Comparison of ENCODE assay signal across 15 cellular contexts in genomic region chr16:56362706-56363105, GRCh38.
"Had no signal": no experiment of that assay in that cellular context is flagged by ENCODE, and none has a peak within 500 bp of the region (broad histone marks: within the 10 kb centered on the region; RNA-seq: fewer than 3 reads in every experiment).

No MANE protein-coding gene starts in this region.

- ATAC-seq: activated CD4-positive, alpha-beta T cell treated with anti-CD3 and anti-CD28 coated beads for 36 hours; body of pancreas had no signal

- H3K4me3 ChIP-seq: body of pancreas, lung, thyroid gland had no signal

- DNase-seq: activated CD4-positive, alpha-beta memory T cell treated with anti-CD3 and anti-CD28 coated beads for 36 hours; activated CD4-positive, alpha-beta T cell treated with anti-CD3 and anti-CD28 coated beads for 36 hours; activated naive CD8-positive, alpha-beta T cell treated with anti-CD3 and anti-CD28 coated beads, Interleukin-2, amount 10 ng/mL, durations not matched to agents 7 days and 5 days; amygdala; body of pancreas; foreskin melanocyte; glutamatergic neuron; hippocampal formation; left cardiac atrium; right cardiac atrium; stimulated activated CD4-positive, alpha-beta T cell treated with anti-CD3 and anti-CD28 coated beads, Interleukin-2, amount 100 ng/mL, for 24 hours; thyroid gland had no signal

- H3K9me3 Mint-ChIP-seq: activated CD4-positive, alpha-beta memory T cell treated with anti-CD3 and anti-CD28 coated beads for 36 hours; activated naive CD8-positive, alpha-beta T cell treated with anti-CD3 and anti-CD28 coated beads, Interleukin-2, amount 10 ng/mL, durations not matched to agents 7 days and 5 days; activated T-helper 1 cell treated with anti-CD3 and anti-CD28 coated beads, Interleukin-12 subunit alpha, Interleukin-12 subunit beta, Interleukin-2, Interleukin-4 antibody, amounts not matched to agents 30 ng/mL and 10 ng/mL and 1 ng/mL, durations not matched to agents 14 hours and 24 hours and 36 hours; T-helper 2 cell treated with Interferon-gamma antibody and Interleukin-4, amounts not matched to agents 5 μg/mL and 100 μg/mL, for 36 hours had no signal

- H3K4me1 ChIP-seq: body of pancreas, thyroid gland had no signal

- H3K4me3 Mint-ChIP-seq: activated CD4-positive, alpha-beta memory T cell treated with anti-CD3 and anti-CD28 coated beads for 36 hours; activated CD4-positive, alpha-beta T cell treated with anti-CD3 and anti-CD28 coated beads for 36 hours; activated naive CD8-positive, alpha-beta T cell treated with anti-CD3 and anti-CD28 coated beads, Interleukin-2, amount 10 ng/mL, durations not matched to agents 7 days and 5 days; activated T-helper 1 cell treated with anti-CD3 and anti-CD28 coated beads, Interleukin-12 subunit alpha, Interleukin-12 subunit beta, Interleukin-2, Interleukin-4 antibody, amounts not matched to agents 30 ng/mL and 10 ng/mL and 1 ng/mL, durations not matched to agents 14 hours and 24 hours and 36 hours; T-helper 2 cell treated with Interferon-gamma antibody and Interleukin-4, amounts not matched to agents 5 μg/mL and 100 μg/mL, for 36 hours had no signal

- H3K27ac Mint-ChIP-seq: activated CD4-positive, alpha-beta memory T cell treated with anti-CD3 and anti-CD28 coated beads for 36 hours; activated CD4-positive, alpha-beta T cell treated with anti-CD3 and anti-CD28 coated beads for 36 hours; activated naive CD8-positive, alpha-beta T cell treated with anti-CD3 and anti-CD28 coated beads, Interleukin-2, amount 10 ng/mL, durations not matched to agents 7 days and 5 days had no signal

- H3K27ac ChIP-seq: body of pancreas, thyroid gland had no signal

- H3K27me3 ChIP-seq: body of pancreas, thyroid gland had no signal

- H3K27me3 Mint-ChIP-seq: activated CD4-positive, alpha-beta memory T cell treated with anti-CD3 and anti-CD28 coated beads for 36 hours; activated CD4-positive, alpha-beta T cell treated with anti-CD3 and anti-CD28 coated beads for 36 hours; activated naive CD8-positive, alpha-beta T cell treated with anti-CD3 and anti-CD28 coated beads, Interleukin-2, amount 10 ng/mL, durations not matched to agents 7 days and 5 days had no signal

- H3K9me3 ChIP-seq: body of pancreas, thyroid gland had no signal
